In genomic region chr11:76266701-76267100, GRCh38 we compare ENCODE assay signal across 19 cellular contexts.
DNase-seq lines count a peak whose midpoint lies in the region; ATAC-seq and TF ChIP-seq lines count a peak whose summit lies in the region.
"Had no signal": no experiment of that assay in that cellular context is flagged by ENCODE, and none has a peak within 500 bp of the region (broad histone marks: within the 10 kb centered on the region; RNA-seq: fewer than 3 reads in every experiment).

No MANE protein-coding gene starts in this region.

- ATAC-seq in Right ventricle myocardium inferior (no peak), gastrocnemius medialis (no peak), GM21576 (IDR thresholded peaks at IDR 0.05; ENCODE audit: unreplicated experiment) (no peak)
- ATAC-seq: activated CD4-positive, alpha-beta T cell treated with anti-CD3 and anti-CD28 coated beads for 36 hours; activated CD8-positive, alpha-beta memory T cell treated with anti-CD3 and anti-CD28 coated beads, Interleukin-2, amount 10 ng/mL, durations not matched to agents 7 days and 5 days; K562; left colon had no signal

- in situ Hi-C loops in gastrocnemius medialis (cut with MboI; ENCODE audit: low sequenced_read_pairs in 4 of 4): no loop called here

- WGBS in esophagus squamous epithelium, 2 donors: 31% methylated on average over 2 of the region's 2 CpGs

- no peaks in the 10 kb centered on the region for H3K27me3 ChIP-seq in right atrium auricular region
- peaks cover 0 to 13% (median 0%) of the 10 kb centered on the region in 4 donors for H3K27me3 ChIP-seq in esophagus squamous epithelium
- H3K27me3 ChIP-seq in gastrocnemius medialis: no peaks in the 10 kb centered on the region
- no peaks in the 10 kb centered on the region for H3K27me3 ChIP-seq in vagina
- H3K27me3 ChIP-seq: dorsolateral prefrontal cortex had no signal

- intact Hi-C loops in Right ventricle myocardium inferior (cut with DNase I): no loop called here
- intact Hi-C loops in esophagus squamous epithelium (cut with DNase I): no loop called here
- intact Hi-C loops in gastrocnemius medialis (cut with DNase I; ENCODE audit: low total_unique reads): no loop called here
- intact Hi-C loops in vagina (cut with DNase I): no loop called here

- H3K27ac ChIP-seq in right atrium auricular region: peak overlapping the region; percentile 26 to 64
- peak overlapping the region in 3 of 4 donors; percentile 16 to 72 (median 64) for H3K27ac ChIP-seq in esophagus squamous epithelium
- peak overlapping the region; percentile 39 to 57 (median 54) for H3K27ac ChIP-seq in gastrocnemius medialis
- peak overlapping the region; percentile 23 for H3K27ac ChIP-seq in vagina
- H3K27ac ChIP-seq: dorsolateral prefrontal cortex, epithelial cell of prostate had no signal

- H3K36me3 ChIP-seq in right atrium auricular region (no peaks in the 10 kb centered on the region), esophagus squamous epithelium (no peaks in the 10 kb centered on the region), gastrocnemius medialis (no peaks in the 10 kb centered on the region), vagina (no peaks in the 10 kb centered on the region)

- no peak for TF ChIP-seq POLR2A in esophagus squamous epithelium (IDR thresholded peaks at IDR 0.05)
- no peak for TF ChIP-seq POLR2A in gastrocnemius medialis (IDR thresholded peaks at IDR 0.05)
- TF ChIP-seq POLR2A in vagina (IDR thresholded peaks at IDR 0.05): no peak

- H3K4me1 ChIP-seq in right atrium auricular region (peaks cover 0 to 29% of the 10 kb centered on the region in 2 donors), esophagus squamous epithelium (peaks cover 8 to 47% (median 27%) of the 10 kb centered on the region in 3 donors), gastrocnemius medialis (no peaks in the 10 kb centered on the region), vagina (peaks cover 9% of the 10 kb centered on the region)

- DNase-seq in right atrium auricular region (ENCODE audit: low spot score): no peak
- DNase-seq in Right ventricle myocardium inferior (ENCODE audit: missing footprints): no peak
- no peak for DNase-seq in esophagus squamous epithelium (lab: John Stamatoyannopoulos, UW)
- no peak for DNase-seq in gastrocnemius medialis
- DNase-seq in vagina (ENCODE audit: extremely low spot score in 2 of 2): no peak
- DNase-seq in stimulated activated naive CD4-positive, alpha-beta T cell treated with Interleukin-2 at 50 U/mL for 16 hours (lab: John Stamatoyannopoulos, UW): no peak
- DNase-seq in NCI-H2029 treated with DMSO at 0.1 percent for 48 hours (lab: John Stamatoyannopoulos, UW): no peak
- DNase-seq: activated CD4-positive, alpha-beta T cell treated with anti-CD3 and anti-CD28 coated beads for 36 hours; activated CD8-positive, alpha-beta memory T cell treated with anti-CD3 and anti-CD28 coated beads, Interleukin-2, amount 10 ng/mL, durations not matched to agents 7 days and 5 days; C1 segment of cervical spinal cord; DMS153; dorsolateral prefrontal cortex; left colon; NCI-H187; retina; stimulated activated CD4-positive, alpha-beta T cell treated with anti-CD3 and anti-CD28 coated beads, Interleukin-1b, Interleukin-23, amount 100 ng/mL, for 48 hours had no signal

- H3K4me3 ChIP-seq in right atrium auricular region (no peak overlapping the region), esophagus squamous epithelium (no peak overlapping the region), gastrocnemius medialis (no peak overlapping the region), vagina (no peak overlapping the region)
- H3K4me3 ChIP-seq: dorsolateral prefrontal cortex, K562 had no signal

- H3K9me3 ChIP-seq in right atrium auricular region (no peaks in the 10 kb centered on the region), esophagus squamous epithelium (no peaks in the 10 kb centered on the region), gastrocnemius medialis (no peaks in the 10 kb centered on the region), vagina (no peaks in the 10 kb centered on the region)

- TF ChIP-seq CTCF in right atrium auricular region (IDR thresholded peaks at IDR 0.05): no peak
- TF ChIP-seq CTCF in esophagus squamous epithelium (IDR thresholded peaks at IDR 0.05): no peak
- no peak for TF ChIP-seq CTCF in gastrocnemius medialis (IDR thresholded peaks at IDR 0.05 in 4 of 5, conservative IDR thresholded peaks at IDR 0.05 in 1 of 5)
- no peak for TF ChIP-seq CTCF in vagina (IDR thresholded peaks at IDR 0.05)
